24 cellular contexts compared by ENCODE assay signal in genomic region chr5:173517648-173518047, GRCh38.
"Had no signal": no experiment of that assay in that cellular context is flagged by ENCODE, and none has a peak within 500 bp of the region (broad histone marks: within the 10 kb centered on the region; RNA-seq: fewer than 3 reads in every experiment).

No MANE protein-coding gene starts in this region.

- H3K4me1 ChIP-seq: esophagus squamous epithelium, left ventricle myocardium inferior, lower lobe of right lung, right atrium auricular region, sigmoid colon, stomach, transverse colon had no signal

- H3K27me3 ChIP-seq: right atrium auricular region, sigmoid colon had no signal

- H3K27ac Mint-ChIP-seq: memory B cell, naive B cell, nephron had no signal

- H3K4me1 Mint-ChIP-seq: central memory CD8-positive, alpha-beta T cell; memory B cell; naive B cell had no signal

- ATAC-seq: left cardiac atrium, lower lobe of right lung had no signal

- H3K9me3 ChIP-seq: lower lobe of right lung, thoracic aorta, transverse colon had no signal

- H3K4me3 Mint-ChIP-seq: central memory CD8-positive, alpha-beta T cell; memory B cell; naive B cell; nephron had no signal

- H3K9me3 Mint-ChIP-seq: central memory CD8-positive, alpha-beta T cell had no signal

- H3K27ac ChIP-seq: epithelial cell of prostate, esophagus squamous epithelium, left ventricle myocardium inferior, lower lobe of right lung, right atrium auricular region, sigmoid colon, skin epidermis, stomach, thoracic aorta, transverse colon had no signal

- DNase-seq: cortex of kidney; effector memory CD4-positive, alpha-beta T cell; esophagus squamous epithelium; foreskin fibroblast; hippocampal formation; kidney; left cardiac atrium; left ventricle myocardium inferior; lower lobe of right lung; midbrain; naive B cell; sigmoid colon; stimulated activated CD4-positive, alpha-beta T cell treated with anti-CD3 and anti-CD28 coated beads, Interleukin-12 subunit alpha, Interleukin-12 subunit beta, amount 100 ng/mL, for 4 hours; stimulated activated naive CD4-positive, alpha-beta T cell; stomach; substantia nigra; transverse colon had no signal

- H3K4me3 ChIP-seq: esophagus squamous epithelium, left ventricle myocardium inferior, lower lobe of right lung, right atrium auricular region, sigmoid colon, skin epidermis, stomach, thoracic aorta, transverse colon had no signal

- H3K36me3 ChIP-seq: esophagus squamous epithelium, left ventricle myocardium inferior, lower lobe of right lung, right atrium auricular region, sigmoid colon, stomach, thoracic aorta, transverse colon had no signal
